In the genomic region with DNA sequence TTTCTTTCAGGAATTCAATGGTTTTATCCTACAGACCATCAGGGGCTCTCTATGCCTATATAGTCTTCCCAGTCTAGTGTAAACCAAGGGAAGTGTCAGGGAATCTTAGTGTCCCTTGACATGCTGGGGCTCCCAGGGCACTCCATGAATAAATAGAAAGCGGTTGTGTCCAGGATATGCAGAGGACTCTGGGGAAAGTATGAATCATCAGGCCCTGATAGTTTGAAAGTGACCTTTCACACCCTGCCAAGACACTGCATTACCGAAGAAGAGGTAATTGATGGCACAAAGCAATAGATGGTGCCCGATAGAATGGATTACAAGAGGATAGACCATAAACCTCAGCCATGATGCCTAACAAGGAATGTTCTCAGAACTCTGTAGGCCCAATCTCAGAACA, we compare ENCODE assay signal across 15 cellular contexts.
DNase-seq lines count a peak whose midpoint lies in the region; ATAC-seq and TF ChIP-seq lines count a peak whose summit lies in the region.
"Had no signal": no experiment of that assay in that cellular context is flagged by ENCODE, and none has a peak within 500 bp of the region (broad histone marks: within the 10 kb centered on the region; RNA-seq: fewer than 3 reads in every experiment).

No MANE protein-coding gene starts in this region.

- H3K36me3 ChIP-seq in breast epithelium = no peaks in the 10 kb centered on the region
- H3K36me3 ChIP-seq: BE2C had no signal

- intact Hi-C loops in activated CD8-positive, alpha-beta T cell treated with anti-CD3 and anti-CD28 coated beads for 36 hours (cut with micrococcal nuclease) = loop anchor here (10.0 kb wide), 1 partner anchor 480 kb away; no protein-coding TSS in a partner anchor
- intact Hi-C loops in breast epithelium (cut with DNase I; ENCODE audit: low total_unique reads) = no loop called here

- POLR2A ChIA-PET in activated CD8-positive, alpha-beta T cell treated with anti-CD3 and anti-CD28 coated beads for 36 hours (lab: Charles Lee) = no interaction called here

- peak overlapping the region; percentile 90 for H3K27ac ChIP-seq in C4-2B
- no peak overlapping the region for H3K27ac ChIP-seq in breast epithelium

- DNase-seq in M059J (ENCODE audit: low read depth) (peak; percentile 47), iris pigment epithelial cell (ENCODE audit: low read depth) (peak; percentile 35), breast epithelium (ENCODE audit: low spot score in 2 of 2) (no peak), HFFc6 (no peak)
- no peak for DNase-seq in activated CD8-positive, alpha-beta T cell treated with anti-CD3 and anti-CD28 coated beads for 36 hours
- DNase-seq: ACHN; BE2C; C1 segment of cervical spinal cord; CD4-positive, alpha-beta T cell; DMS153; DMS79; GDM1; GOT3; H7 had no signal

- H3K4me1 Mint-ChIP-seq in activated CD8-positive, alpha-beta T cell treated with anti-CD3 and anti-CD28 coated beads for 36 hours (ENCODE audit: low read depth) = peaks cover 10% of the 10 kb centered on the region
- H3K4me1 Mint-ChIP-seq in HFFc6 (ENCODE audit: low read depth) = peaks cover 15% of the 10 kb centered on the region

- H3K9me3 ChIP-seq in breast epithelium = peaks cover 10 to 24% of the 10 kb centered on the region in 2 donors

- H3K4me3 ChIP-seq in breast epithelium = no peak overlapping the region

- no peak for ATAC-seq in activated CD8-positive, alpha-beta T cell treated with anti-CD3 and anti-CD28 coated beads for 36 hours

- TF ChIP-seq CTCF in C4-2B (conservative IDR thresholded peaks at IDR 0.05) (no peak), breast epithelium (IDR thresholded peaks at IDR 0.05) (no peak), HFFc6 (IDR thresholded peaks at IDR 0.05) (no peak)
- no peak for TF ChIP-seq CTCF in activated CD8-positive, alpha-beta T cell treated with anti-CD3 and anti-CD28 coated beads for 36 hours (IDR thresholded peaks at IDR 0.05)

- H3K4me1 ChIP-seq in breast epithelium = no peaks in the 10 kb centered on the region
- H3K4me1 ChIP-seq: BE2C had no signal

- no peak overlapping the region for H3K4me3 Mint-ChIP-seq in activated CD8-positive, alpha-beta T cell treated with anti-CD3 and anti-CD28 coated beads for 36 hours
- no peak overlapping the region for H3K4me3 Mint-ChIP-seq in HFFc6
- H3K4me3 Mint-ChIP-seq: CD4-positive, alpha-beta T cell had no signal

- H3K27me3 Mint-ChIP-seq in activated CD8-positive, alpha-beta T cell treated with anti-CD3 and anti-CD28 coated beads for 36 hours = peaks cover 26% of the 10 kb centered on the region
- peaks cover 12% of the 10 kb centered on the region for H3K27me3 Mint-ChIP-seq in HFFc6 (ENCODE audit: insufficient read depth)

- H3K27ac Mint-ChIP-seq in activated CD8-positive, alpha-beta T cell treated with anti-CD3 and anti-CD28 coated beads for 36 hours = no peak overlapping the region
- no peak overlapping the region for H3K27ac Mint-ChIP-seq in HFFc6
- H3K27ac Mint-ChIP-seq: CD4-positive, alpha-beta T cell had no signal

- H3K36me3 Mint-ChIP-seq in activated CD8-positive, alpha-beta T cell treated with anti-CD3 and anti-CD28 coated beads for 36 hours (ENCODE audit: low read depth) = no peaks in the 10 kb centered on the region
- peaks cover 9% of the 10 kb centered on the region for H3K36me3 Mint-ChIP-seq in HFFc6 (ENCODE audit: low read depth)

- no peak for TF ChIP-seq POLR2A in breast epithelium (IDR thresholded peaks at IDR 0.05)

- H3K9me3 Mint-ChIP-seq in activated CD8-positive, alpha-beta T cell treated with anti-CD3 and anti-CD28 coated beads for 36 hours = peaks cover 4% of the 10 kb centered on the region
- H3K9me3 Mint-ChIP-seq in HFFc6 = peaks cover 20% of the 10 kb centered on the region

- CTCF ChIA-PET in activated CD8-positive, alpha-beta T cell treated with anti-CD3 and anti-CD28 coated beads for 36 hours (lab: Charles Lee) = no interaction called here

- peaks cover 0 to 3% of the 10 kb centered on the region in 2 donors for H3K27me3 ChIP-seq in breast epithelium

Comparison
In these comparisons a context has a peak if more than half of its experiments do, and no peak if none do; other contexts are left out.
1. DNase-seq: peak in M059J (single experiment) and iris pigment epithelial cell (single experiment); none in activated CD8-positive, alpha-beta T cell treated with anti-CD3 and anti-CD28 coated beads for 36 hours (single experiment), breast epithelium (0 of 2) and HFFc6 (single experiment).